1 cellular context compared by ENCODE assay signal in genomic region chr2:21779786-21780185, GRCh38.
TF ChIP-seq lines count a peak whose summit lies in the region.

No MANE protein-coding gene starts in this region.

TF ChIP-seq in IMR-90, 13 proteins besides CTCF, POLR2A, EP300 and RAD21 (continued from another document):
- TF ChIP-seq MXI1 (IDR thresholded peaks at IDR 0.05; ENCODE audit: borderline replicate concordance, low read depth, low read length) (no peak), FOS (IDR thresholded peaks at IDR 0.05; ENCODE audit: low read depth, low read length) (no peak), RFX5 (IDR thresholded peaks at IDR 0.05; ENCODE audit: low read depth, low read length) (no peak), BHLHE40 (IDR thresholded peaks at IDR 0.05; ENCODE audit: low read depth, low read length) (no peak), MAFK (IDR thresholded peaks at IDR 0.05; ENCODE audit: low read depth, low read length) (no peak), RCOR1 (IDR thresholded peaks at IDR 0.05; ENCODE audit: insufficient replicate concordance, low read length) (no peak)
